Comparison of ENCODE assay signal across 11 cellular contexts in genomic region chr5:61623401-61624069, GRCh38.
A peak's percentile ranks its signal among the peaks of the same experiment; 100 is the strongest.
DNase-seq lines count a peak whose midpoint lies in the region; ATAC-seq, FAIRE-seq and TF ChIP-seq lines count a peak whose summit lies in the region.
"Had no signal": no experiment of that assay in that cellular context is flagged by ENCODE, and none has a peak within 500 bp of the region (broad histone marks: within the 10 kb centered on the region; RNA-seq: fewer than 3 reads in every experiment).

No MANE protein-coding gene starts in this region.

- DNase-seq in GM12864 (ENCODE audit: low read depth) (no peak), NCI-H2227 (lab: John Stamatoyannopoulos, UW; ENCODE audit: unreplicated experiment) (peak; percentile 18), H1 (ENCODE audit: low read depth in 1 of 2, low spot score in 2 of 2) (no peak), neuronal stem cell (ENCODE audit: low spot score) (peak; percentile 26)
- DNase-seq in activated naive CD8-positive, alpha-beta T cell treated with anti-CD3 and anti-CD28 coated beads for 36 hours: no peak
- DNase-seq: activated effector memory CD4-positive, alpha-beta T cell treated with Interleukin-2 at 50 U/mL for 16 hours; NCI-H226; T-helper 2 cell had no signal

- H3K27ac Mint-ChIP-seq in activated naive CD8-positive, alpha-beta T cell treated with anti-CD3 and anti-CD28 coated beads for 36 hours: no peak overlapping the region

- H2BK20ac ChIP-seq in H1 (ENCODE audit: low read length): no peak overlapping the region

- no peaks in the 10 kb centered on the region for H3K79me1 ChIP-seq in H1 (ENCODE audit: low read depth, low read length)
- peaks cover 2% of the 10 kb centered on the region for H3K79me1 ChIP-seq in neuronal stem cell (ENCODE audit: low read depth, low read length)

- no peaks in the 10 kb centered on the region; a peak in 1 of 7 replicates for H3K27me3 ChIP-seq in H1 (replicated peaks in 1 of 4; ENCODE audit: control insufficient read depth in 3 of 4, extremely low read depth in 1 of 4, insufficient read depth in 3 of 4, low read length in 3 of 4)
- H3K27me3 ChIP-seq in neuronal stem cell (ENCODE audit: control insufficient read depth in 3 of 3, insufficient read depth in 3 of 3, low read depth in 1 of 3, low read length in 3 of 3): no peaks in the 10 kb centered on the region

- TF ChIP-seq CTCF in GM12864 (IDR thresholded peaks at IDR 0.05; ENCODE audit: low read depth, low read length, missing control alignments): peak; percentile 12
- TF ChIP-seq CTCF in H1 (IDR thresholded peaks at IDR 0.05; ENCODE audit: control extremely low read depth in 1 of 3, insufficient read depth in 1 of 3, low read depth in 1 of 3, low read length in 3 of 3): peak; percentile 18 to 62 (median 39)

- no peak overlapping the region for H3K23ac ChIP-seq in H1 (ENCODE audit: insufficient read length)
- no peak overlapping the region for H3K23ac ChIP-seq in neuronal stem cell (ENCODE audit: low read depth, low read length, poor library complexity)

- H3K23me2 ChIP-seq in H1 (ENCODE audit: low read depth, low read length): peaks cover 7% of the 10 kb centered on the region; the same call in 1 of the 2 replicates

- CTCF ChIA-PET in H1 (lab: Charles Lee; ENCODE audit: partially characterized antibody): interaction anchor here (0.8 to 3.2 kb wide), 34 partner anchors 8 to 635 kb away, joined by 3 to 45 read pairs (median 4); partner anchors contain the start of gene ZSWIM6

- no peak overlapping the region for H3K4me3 Mint-ChIP-seq in activated naive CD8-positive, alpha-beta T cell treated with anti-CD3 and anti-CD28 coated beads for 36 hours

- no peak for ATAC-seq in HG03280 (IDR thresholded peaks at IDR 0.05; ENCODE audit: unreplicated experiment)
- no peak for ATAC-seq in HG02623 (IDR thresholded peaks at IDR 0.05; ENCODE audit: unreplicated experiment)
- ATAC-seq in GM21723 (IDR thresholded peaks at IDR 0.05; ENCODE audit: unreplicated experiment): no peak

- H3K9ac ChIP-seq in H1 (replicated peaks in 1 of 4; ENCODE audit: extremely low read depth in 1 of 4, low read depth in 3 of 4, low read length in 3 of 4): no peak overlapping the region
- no peak overlapping the region for H3K9ac ChIP-seq in neuronal stem cell (ENCODE audit: low read depth, low read length, poor library complexity)

- peaks cover 39% of the 10 kb centered on the region for H3K27me3 Mint-ChIP-seq in activated naive CD8-positive, alpha-beta T cell treated with anti-CD3 and anti-CD28 coated beads for 36 hours

- H3K14ac ChIP-seq in H1 (ENCODE audit: insufficient read length) (no peak overlapping the region), neuronal stem cell (ENCODE audit: low read length) (no peak overlapping the region)

- H3K27ac ChIP-seq in H1 (ENCODE audit: low read depth, low read length) (no peak overlapping the region), neuronal stem cell (replicated peaks; ENCODE audit: low read length) (no peak overlapping the region)

- H2AK5ac ChIP-seq in H1 (ENCODE audit: low read depth, low read length): no peak overlapping the region
- H2AK5ac ChIP-seq in neuronal stem cell (ENCODE audit: low read depth, low read length): no peak overlapping the region

- H3K18ac ChIP-seq in H1 (ENCODE audit: extremely low read depth, low read length) (no peak overlapping the region), neuronal stem cell (ENCODE audit: low read length) (no peak overlapping the region)

- H3K4ac ChIP-seq in H1 (replicated peaks; ENCODE audit: insufficient read length, low read depth, low read length): no peak overlapping the region
- H3K4ac ChIP-seq in neuronal stem cell (ENCODE audit: low read length): no peak overlapping the region

- H3K79me2 ChIP-seq in H1 (ENCODE audit: control insufficient read depth in 1 of 2, insufficient read depth in 2 of 2, low read length in 2 of 2): no peaks in the 10 kb centered on the region

- no peaks in the 10 kb centered on the region for H3K36me3 Mint-ChIP-seq in activated naive CD8-positive, alpha-beta T cell treated with anti-CD3 and anti-CD28 coated beads for 36 hours

- H3K9me3 Mint-ChIP-seq in activated naive CD8-positive, alpha-beta T cell treated with anti-CD3 and anti-CD28 coated beads for 36 hours: peaks cover 3% of the 10 kb centered on the region

- no peaks in the 10 kb centered on the region for H3K36me3 ChIP-seq in H1 (ENCODE audit: control insufficient read depth in 2 of 4, insufficient read depth in 4 of 4, low read length in 3 of 4)
- H3K36me3 ChIP-seq in neuronal stem cell (replicated peaks in 1 of 2; ENCODE audit: control insufficient read depth in 2 of 2, insufficient read depth in 2 of 2, low read length in 2 of 2): no peaks in the 10 kb centered on the region

- H4K20me1 ChIP-seq in H1 (replicated peaks in 1 of 2; ENCODE audit: control insufficient read depth in 1 of 2, insufficient read depth in 2 of 2, low read length in 2 of 2): no peaks in the 10 kb centered on the region

- H2BK12ac ChIP-seq in H1 (ENCODE audit: low read depth, low read length) (no peak overlapping the region), neuronal stem cell (ENCODE audit: low read length) (no peak overlapping the region)

- H2BK5ac ChIP-seq in H1 (ENCODE audit: low read depth, low read length): no peak overlapping the region
- no peak overlapping the region for H2BK5ac ChIP-seq in neuronal stem cell (ENCODE audit: low read length)

- H2AFZ ChIP-seq in H1 (ENCODE audit: low read length) (0 out of 2 replicates have a peak overlapping the region, but pooled peaks have one; percentile 1), neuronal stem cell (ENCODE audit: low read length) (peak overlapping the region; percentile 39)

- POLR2A ChIA-PET in H1 (lab: Charles Lee; ENCODE audit: partially characterized antibody): interaction anchor here (1.7 kb wide), 1 partner anchor 292 kb away, joined by 3 read pairs; no protein-coding TSS in a partner anchor

- H3K4me3 ChIP-seq in GM12864 (ENCODE audit: low read depth, low read length) (no peak overlapping the region), H1 (ENCODE audit: extremely low read depth in 1 of 4, insufficient read depth in 2 of 4, low read depth in 3 of 4, low read length in 4 of 4) (no peak overlapping the region), neuronal stem cell (ENCODE audit: low read length in 2 of 2) (no peak overlapping the region)

- peak; percentile 69 for FAIRE-seq in H1 (lab: Jason Lieb, UNC)

- H3K56ac ChIP-seq in H1 (replicated peaks; ENCODE audit: insufficient read length, low read depth, low read length): no peak overlapping the region

- H2BK120ac ChIP-seq in H1 (replicated peaks; ENCODE audit: low read depth, low read length): no peak overlapping the region
- H2BK120ac ChIP-seq in neuronal stem cell (ENCODE audit: low read depth, low read length): no peak overlapping the region

- H3K4me1 Mint-ChIP-seq in activated naive CD8-positive, alpha-beta T cell treated with anti-CD3 and anti-CD28 coated beads for 36 hours: peaks cover 8% of the 10 kb centered on the region

- TF ChIP-seq RAD21 in H1 (IDR thresholded peaks at IDR 0.05 in 1 of 2, conservative IDR thresholded peaks at IDR 0.05 in 1 of 2; ENCODE audit: low read depth in 2 of 2, low read length in 2 of 2): peak; percentile 66 to 70

- no peak for TF ChIP-seq EP300 in H1 (IDR thresholded peaks at IDR 0.05; ENCODE audit: borderline replicate concordance in 1 of 2, low read depth in 2 of 2, low read length in 2 of 2)

- H3K4me2 ChIP-seq in H1 (ENCODE audit: insufficient read depth in 1 of 2, low read depth in 2 of 2, low read length in 2 of 2) (no peak overlapping the region), neuronal stem cell (ENCODE audit: insufficient read depth, low read length, poor library complexity, severe bottlenecking) (no peak overlapping the region)

- H4K5ac ChIP-seq in H1 (ENCODE audit: insufficient read length, low read depth, low read length): no peak overlapping the region

- no peak for TF ChIP-seq POLR2A in H1 (IDR thresholded peaks at IDR 0.05; ENCODE audit: control extremely low read depth in 1 of 2, low read depth in 2 of 2, low read length in 2 of 2)

- H4K8ac ChIP-seq in H1 (ENCODE audit: extremely low read depth, insufficient read depth, low read length) (no peak overlapping the region), neuronal stem cell (ENCODE audit: low read depth, low read length) (no peak overlapping the region)

- WGBS in H1 (ENCODE audit: extremely low coverage in 1 of 2, insufficient coverage in 1 of 2, insufficient read length in 1 of 2, insufficient replicate concordance in 2 of 2, low coverage in 1 of 2, low lambda C conversion rate in 2 of 2, missing lambda C conversion rate in 1 of 2), 2 experiments: 48% methylated on average over 5 of the region's 5 CpGs; no CpG with 5 or more reads in 1 of the 2 experiments
- no CpG with 5 or more reads among the region's 5 CpGs for WGBS in neuronal stem cell (ENCODE audit: extremely low coverage in 2 of 2, insufficient read length in 2 of 2, insufficient replicate concordance in 1 of 2), 2 donors

- H2BK15ac ChIP-seq in H1 (ENCODE audit: low read length): no peak overlapping the region
- no peak overlapping the region for H2BK15ac ChIP-seq in neuronal stem cell (ENCODE audit: low read length)

- peaks cover 4 to 7% (median 6%) of the 10 kb centered on the region in 4 experiments; a peak in 6 of 7 replicates for H3K4me1 ChIP-seq in H1 (replicated peaks in 1 of 4; ENCODE audit: control insufficient read depth in 3 of 4, insufficient read depth in 4 of 4, low read length in 3 of 4)
- peaks cover 5 to 27% of the 10 kb centered on the region in 2 donors for H3K4me1 ChIP-seq in neuronal stem cell (ENCODE audit: control insufficient read depth in 2 of 2, insufficient read depth in 1 of 2, low read depth in 1 of 2, low read length in 2 of 2)

- H4K91ac ChIP-seq in H1 (replicated peaks; ENCODE audit: insufficient read length, low read length) (no peak overlapping the region), neuronal stem cell (ENCODE audit: low read depth, low read length, poor library complexity) (no peak overlapping the region)

- H3K9me3 ChIP-seq in H1 (ENCODE audit: insufficient read depth in 2 of 2, low read depth in 1 of 2, low read length in 1 of 2) (no peaks in the 10 kb centered on the region), neuronal stem cell (replicated peaks in 1 of 2; ENCODE audit: control insufficient read depth in 2 of 2, insufficient read depth in 1 of 2, low read depth in 1 of 2, low read length in 2 of 2) (no peaks in the 10 kb centered on the region)

TF ChIP-seq in H1, 55 proteins besides CTCF, POLR2A, EP300 and RAD21 (continues in another document):
- TF ChIP-seq NANOG (IDR thresholded peaks at IDR 0.05; ENCODE audit: insufficient read depth, low read depth, low read length, poor library complexity, severe bottlenecking): no peak

Comparison
In these comparisons a context has a peak if more than half of its experiments do, and no peak if none do; other contexts are left out.
1. DNase-seq: peak in NCI-H2227 (single experiment) and neuronal stem cell (single experiment); none in GM12864 (single experiment), H1 (0 of 2) and activated naive CD8-positive, alpha-beta T cell treated with anti-CD3 and anti-CD28 coated beads for 36 hours (single experiment).